8 cellular contexts compared by ENCODE assay signal in the genomic region with DNA sequence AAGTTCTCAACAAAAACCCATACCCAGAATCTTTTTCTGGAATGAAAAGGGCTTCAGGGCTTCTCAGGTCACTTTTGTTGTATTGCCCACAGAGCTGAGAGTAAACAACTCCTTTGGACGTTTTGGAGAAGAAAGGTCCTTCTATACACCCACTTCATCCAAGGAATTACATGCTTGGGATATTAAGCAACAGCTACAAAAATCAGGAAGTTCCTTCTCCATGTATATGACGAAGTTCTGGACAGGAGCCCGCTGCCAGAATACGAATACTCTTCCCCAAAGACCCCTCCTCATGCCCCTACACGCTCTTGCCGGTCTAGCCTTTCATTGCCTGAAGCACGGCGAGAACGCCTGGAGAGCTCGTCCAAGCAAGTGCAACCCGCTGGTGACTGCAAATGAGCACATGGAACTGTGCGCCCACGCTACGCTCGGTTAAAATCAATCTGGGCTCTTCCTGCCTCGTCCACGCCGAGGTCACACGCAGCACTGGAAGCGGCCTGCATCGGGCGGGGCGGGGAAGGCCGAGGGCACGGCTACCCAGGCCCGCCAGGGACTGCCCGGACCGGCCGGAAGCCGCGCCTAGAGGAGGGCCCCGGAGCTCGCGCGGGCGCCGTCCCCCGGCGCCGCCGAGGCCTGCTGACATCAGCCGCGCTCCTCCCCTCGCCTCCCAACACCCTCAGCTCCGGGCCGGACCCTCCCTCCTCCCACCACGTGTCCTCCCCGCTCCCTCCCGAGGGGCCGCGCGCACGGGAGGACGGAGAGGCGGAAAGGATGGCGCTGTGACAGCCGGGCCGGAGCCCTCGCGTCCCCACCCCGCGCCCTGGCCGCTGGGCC. TPM values are rescaled to one million over a fixed set of nuclear protein-coding genes. Genes with fewer than 3 reads are reported as not detected.
DNase-seq lines count a peak whose midpoint lies in the region; ATAC-seq, FAIRE-seq and TF ChIP-seq lines count a peak whose summit lies in the region.

A gene with protein sequence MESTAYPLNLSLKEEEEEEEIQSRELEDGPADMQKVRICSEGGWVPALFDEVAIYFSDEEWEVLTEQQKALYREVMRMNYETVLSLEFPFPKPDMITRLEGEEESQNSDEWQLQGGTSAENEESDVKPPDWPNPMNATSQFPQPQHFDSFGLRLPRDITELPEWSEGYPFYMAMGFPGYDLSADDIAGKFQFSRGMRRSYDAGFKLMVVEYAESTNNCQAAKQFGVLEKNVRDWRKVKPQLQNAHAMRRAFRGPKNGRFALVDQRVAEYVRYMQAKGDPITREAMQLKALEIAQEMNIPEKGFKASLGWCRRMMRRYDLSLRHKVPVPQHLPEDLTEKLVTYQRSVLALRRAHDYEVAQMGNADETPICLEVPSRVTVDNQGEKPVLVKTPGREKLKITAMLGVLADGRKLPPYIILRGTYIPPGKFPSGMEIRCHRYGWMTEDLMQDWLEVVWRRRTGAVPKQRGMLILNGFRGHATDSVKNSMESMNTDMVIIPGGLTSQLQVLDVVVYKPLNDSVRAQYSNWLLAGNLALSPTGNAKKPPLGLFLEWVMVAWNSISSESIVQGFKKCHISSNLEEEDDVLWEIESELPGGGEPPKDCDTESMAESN (plus strand): TSS at position 710 of the 834 bp plus-strand sequence. CDS start 1,482 bp downstream, outside the sequence.

- H3K79me2 ChIP-seq in trophoblast cell (ENCODE audit: control insufficient read depth, insufficient read depth, low read length, poor library complexity), result peaks cover 7% of the 10 kb centered on the region

- H3K9ac ChIP-seq in adipocyte (ENCODE audit: low read length) (peak within 1 kb of the TSS; percentile 85), trophoblast cell (ENCODE audit: low read length) (peak within 1 kb of the TSS; percentile 78)

- no peak within 1 kb of the TSS for H2AK5ac ChIP-seq in trophoblast cell (ENCODE audit: low read length)

- peak within 1 kb of the TSS; percentile 67 for H4K91ac ChIP-seq in trophoblast cell (ENCODE audit: low read depth, low read length)

- peak within 1 kb of the TSS; percentile 97 for H3K27ac ChIP-seq in cardiac muscle cell
- H3K27ac ChIP-seq in trophoblast cell (ENCODE audit: low read depth, low read length), result peak within 1 kb of the TSS; percentile 80
- H3K27ac ChIP-seq in tibial nerve, result peak within 1 kb of the TSS; percentile 81 to 97 (median 91)

- peaks cover 26% of the 10 kb centered on the region for H3K36me3 ChIP-seq in adipocyte (ENCODE audit: control insufficient read depth, insufficient read depth, low read length, severe bottlenecking)
- H3K36me3 ChIP-seq in cardiac muscle cell, result peaks cover 22% of the 10 kb centered on the region
- H3K36me3 ChIP-seq in trophoblast cell (ENCODE audit: control insufficient read depth in 1 of 2, insufficient read depth in 2 of 2, low read length in 2 of 2), result peaks cover 19 to 26% of the 10 kb centered on the region in 2 experiments
- peaks cover 0 to 32% (median 0%) of the 10 kb centered on the region in 3 donors for H3K36me3 ChIP-seq in tibial nerve

- H3K4me3 ChIP-seq in adipocyte (ENCODE audit: low read length), result peak within 1 kb of the TSS; percentile 81
- H3K4me3 ChIP-seq in cardiac muscle cell, result peak within 1 kb of the TSS; percentile 54
- peak within 1 kb of the TSS; percentile 85 for H3K4me3 ChIP-seq in trophoblast cell (ENCODE audit: low read depth, low read length)
- H3K4me3 ChIP-seq in tibial nerve, result peak within 1 kb of the TSS; percentile 49 to 91 (median 78)

- H3K4ac ChIP-seq in trophoblast cell (ENCODE audit: low read depth, low read length), result peak within 1 kb of the TSS; percentile 55

- peak within 1 kb of the TSS; percentile 93 for H4K8ac ChIP-seq in trophoblast cell (ENCODE audit: low read depth, low read length)

- no peak within 1 kb of the TSS for H3K23ac ChIP-seq in trophoblast cell (ENCODE audit: low read length)

- ATAC-seq in HG02763 (IDR thresholded peaks at IDR 0.05; ENCODE audit: unreplicated experiment), result peak; percentile 97

- H3K18ac ChIP-seq in trophoblast cell (ENCODE audit: low read length), result peak within 1 kb of the TSS; percentile 99

- peaks cover 11% of the 10 kb centered on the region for H3K79me1 ChIP-seq in trophoblast cell (ENCODE audit: low read length)

- DNase-seq in GM12891 (ENCODE audit: insufficient read length, low spot score) (peak; percentile 87), NCI-H1417 (lab: John Stamatoyannopoulos, UW) (peak; percentile 93 to 96 (median 94)), T follicular helper cell (ENCODE audit: low read depth) (peak; percentile 65), adipocyte (ENCODE audit: low read depth) (peak; percentile 96), cardiac muscle cell (ENCODE audit: low read depth in 1 of 2, low spot score in 1 of 2) (peak; percentile 93 to 94), trophoblast cell (peak; percentile 88 to 89), tibial nerve (ENCODE audit: low spot score in 2 of 2) (peak; percentile 80)

- TF ChIP-seq CTCF in cardiac muscle cell (IDR thresholded peaks at IDR 0.05; ENCODE audit: low read depth, low read length) (no peak), tibial nerve (IDR thresholded peaks at IDR 0.05) (peak in 2 of 5 experiments; percentile 26 to 45)

- TF ChIP-seq POLR2A in GM12891 (IDR thresholded peaks at IDR 0.05; ENCODE audit: low read depth, low read length) (peak; percentile 78), tibial nerve (IDR thresholded peaks at IDR 0.05) (peak; percentile 75 to 80)

- WGBS in trophoblast cell (ENCODE audit: extremely low coverage, insufficient coverage, insufficient read length), result no CpG with 5 or more reads among the region's 63 CpGs
- WGBS in tibial nerve, 2 donors, result 0 to 1% methylated on average over 27 to 61 of the region's 63 CpGs

- peak in 1 of 2 donors; percentile 89 for TF ChIP-seq EP300 in tibial nerve (IDR thresholded peaks at IDR 0.05)

- no peaks in the 10 kb centered on the region for H3K9me3 ChIP-seq in adipocyte (ENCODE audit: control insufficient read depth, low read length)
- no peaks in the 10 kb centered on the region for H3K9me3 ChIP-seq in cardiac muscle cell (ENCODE audit: low read depth)
- no peaks in the 10 kb centered on the region for H3K9me3 ChIP-seq in trophoblast cell (ENCODE audit: insufficient read depth, low read depth, low read length)
- no peaks in the 10 kb centered on the region for H3K9me3 ChIP-seq in tibial nerve

- peak within 1 kb of the TSS; percentile 94 for H3K14ac ChIP-seq in trophoblast cell (ENCODE audit: low read length)

- H3K27me3 ChIP-seq in adipocyte (replicated peaks; ENCODE audit: control insufficient read depth, insufficient read depth, low read length) (no peaks in the 10 kb centered on the region), cardiac muscle cell (no peaks in the 10 kb centered on the region), trophoblast cell (ENCODE audit: insufficient read depth, low read length) (no peaks in the 10 kb centered on the region), tibial nerve (no peaks in the 10 kb centered on the region)

- no peak within 1 kb of the TSS for H2BK12ac ChIP-seq in trophoblast cell (ENCODE audit: low read length)

- H2BK120ac ChIP-seq in trophoblast cell (ENCODE audit: insufficient read depth, low read length, poor library complexity), result peak within 1 kb of the TSS; percentile 74

- H2AFZ ChIP-seq in trophoblast cell (ENCODE audit: insufficient read depth, low read length, poor library complexity), result peak within 1 kb of the TSS; percentile 83

- peak within 1 kb of the TSS; percentile 81 for H3K4me2 ChIP-seq in trophoblast cell (ENCODE audit: low read length)

- peak; percentile 89 for FAIRE-seq in GM12891 (lab: Jason Lieb, UNC)

- H2BK5ac ChIP-seq in trophoblast cell (ENCODE audit: low read depth, low read length, poor library complexity), result peak within 1 kb of the TSS; percentile 73

- H4K12ac ChIP-seq in trophoblast cell (ENCODE audit: low read depth, low read length), result peak within 1 kb of the TSS; percentile 91

- H3K4me1 ChIP-seq in adipocyte (ENCODE audit: control insufficient read depth, insufficient read depth, low read length) (peaks cover 46% of the 10 kb centered on the region), cardiac muscle cell (ENCODE audit: low read depth) (peaks cover 35% of the 10 kb centered on the region), trophoblast cell (ENCODE audit: control insufficient read depth in 1 of 2, insufficient read depth in 2 of 2, low read length in 2 of 2) (peaks cover 17 to 25% of the 10 kb centered on the region in 2 experiments), tibial nerve (peaks cover 0 to 51% (median 33%) of the 10 kb centered on the region in 4 donors)

TF ChIP-seq in GM12891, 5 proteins besides CTCF, POLR2A, EP300 and RAD21:
- no peak for TF ChIP-seq POU2F2 (IDR thresholded peaks at IDR 0.05; ENCODE audit: low read depth, low read length)
- TF ChIP-seq TAF1 (IDR thresholded peaks at IDR 0.05; ENCODE audit: low read depth, low read length), result no peak
- no peak for TF ChIP-seq SPI1 (IDR thresholded peaks at IDR 0.05; ENCODE audit: low read depth, low read length)
- peak; percentile 82 for TF ChIP-seq POLR2AphosphoS5 (IDR thresholded peaks at IDR 0.05; ENCODE audit: low read depth, low read length)
- no peak for TF ChIP-seq PAX5 (IDR thresholded peaks at IDR 0.05; ENCODE audit: insufficient read depth, low read length, severe bottlenecking)
TF ChIP-seq in GM12891: peak in this region for 1.

RNA-seq across cellular contexts. Expression of the gene that starts here (rescaled TPM):
- polyA plus RNA-seq in GM12891 (2012; ENCODE audit: low read depth, missing spikeins), result 12.5 TPM
- total RNA-seq in cardiac muscle cell, result 37.2 and 39.6 TPM in 2 replicates
- 21.7 and 30.0 TPM in 2 replicates for polyA plus RNA-seq in cardiac muscle cell
- 18.7 and 19.8 TPM in 2 replicates for polyA plus RNA-seq in trophoblast cell (2013)
- total RNA-seq in tibial nerve, result 10 to 100 TPM; 27.8 to 37.7 (median 32.8) TPM

Comparison
In these comparisons a context has a peak if more than half of its experiments do, and no peak if none do; other contexts are left out.
1. Peak in every context shown above with its lines: DNase-seq, ATAC-seq, H3K4me3 ChIP-seq and H3K27ac ChIP-seq.